ENCODE assay signal across 23 cellular contexts in genomic region chr3:107838196-107838595, GRCh38.
"Had no signal": no experiment of that assay in that cellular context is flagged by ENCODE, and none has a peak within 500 bp of the region (broad histone marks: within the 10 kb centered on the region; RNA-seq: fewer than 3 reads in every experiment).

No MANE protein-coding gene starts in this region.

- H3K4me3 Mint-ChIP-seq: activated B cell treated with CpG ODN at 0.5 μM for 24 hours; activated T-helper 17 cell treated with anti-CD3 and anti-CD28 coated beads, Interleukin-2, amount 50 U/mL, for 72 hours; central memory CD8-positive, alpha-beta T cell; dendritic cell treated with granulocyte-macrophage colony-stimulating factor and Interleukin-4, amounts not matched to agents 40 ng/mL and 50 ng/mL, for 4 days; natural killer cell; neural progenitor cell; T-helper 1 cell treated with Interleukin-12 subunit alpha and Interleukin-12 subunit beta and Interleukin-4 antibody, amounts not matched to agents 30 μg/mL and 1 μg/mL, for 36 hours had no signal

- H3K4me3 ChIP-seq: esophagus squamous epithelium, heart right ventricle, left lung, lung, neural progenitor cell, right atrium auricular region, smooth muscle cell, suprapubic skin, tibial artery had no signal

- H3K4me1 ChIP-seq: heart right ventricle, left lung, neural progenitor cell, right atrium auricular region, suprapubic skin had no signal

- DNase-seq: activated B cell treated with CpG ODN at 0.5 μM for 24 hours; activated CD4-positive, alpha-beta T cell treated with anti-CD3 and anti-CD28 coated beads, Interleukin-2, amount 50 U/mL, for 1 hour; activated gamma-delta T cell treated with Interleukin-2 at 50 U/mL for 16 hours; activated naive CD4-positive, alpha-beta T cell treated with anti-CD3 and anti-CD28 coated beads, Interleukin-2, amount 50 U/mL, for 16 hours; esophagus squamous epithelium; foreskin melanocyte; heart right ventricle; kidney glomerular epithelial cell; left lung; mesendoderm; natural killer cell; occipital lobe; T-helper 9 cell; tibial artery had no signal

- H3K27me3 ChIP-seq: esophagus squamous epithelium, heart right ventricle, left lung, neural progenitor cell, right atrium auricular region, suprapubic skin, tibial artery had no signal

- H3K36me3 ChIP-seq: esophagus squamous epithelium, heart right ventricle, left lung, neural progenitor cell, right atrium auricular region, suprapubic skin, tibial artery had no signal

- H3K4me1 Mint-ChIP-seq: activated B cell treated with CpG ODN at 0.5 μM for 24 hours; activated T-helper 17 cell treated with anti-CD3 and anti-CD28 coated beads, Interleukin-2, amount 50 U/mL, for 72 hours; central memory CD8-positive, alpha-beta T cell; natural killer cell had no signal

- H3K9me3 ChIP-seq: esophagus squamous epithelium, heart right ventricle, left lung, right atrium auricular region, suprapubic skin, tibial artery had no signal

- ATAC-seq: activated T-helper 17 cell treated with anti-CD3 and anti-CD28 coated beads, Interleukin-2, amount 50 U/mL, for 72 hours; heart right ventricle; left lung; natural killer cell had no signal

- H3K9me3 Mint-ChIP-seq: activated B cell treated with CpG ODN at 0.5 μM for 24 hours; activated T-helper 17 cell treated with anti-CD3 and anti-CD28 coated beads, Interleukin-2, amount 50 U/mL, for 72 hours; central memory CD8-positive, alpha-beta T cell; dendritic cell treated with granulocyte-macrophage colony-stimulating factor and Interleukin-4, amounts not matched to agents 40 ng/mL and 50 ng/mL, for 4 days; natural killer cell; neural progenitor cell; T-helper 1 cell treated with Interleukin-12 subunit alpha and Interleukin-12 subunit beta and Interleukin-4 antibody, amounts not matched to agents 30 μg/mL and 1 μg/mL, for 36 hours had no signal

- H3K27ac Mint-ChIP-seq: activated B cell treated with CpG ODN at 0.5 μM for 24 hours; activated T-helper 17 cell treated with anti-CD3 and anti-CD28 coated beads, Interleukin-2, amount 50 U/mL, for 72 hours; dendritic cell treated with granulocyte-macrophage colony-stimulating factor and Interleukin-4, amounts not matched to agents 40 ng/mL and 50 ng/mL, for 4 days; natural killer cell; neural progenitor cell; T-helper 1 cell treated with Interleukin-12 subunit alpha and Interleukin-12 subunit beta and Interleukin-4 antibody, amounts not matched to agents 30 μg/mL and 1 μg/mL, for 36 hours had no signal

- H3K27ac ChIP-seq: esophagus squamous epithelium, heart right ventricle, left lung, neural progenitor cell, right atrium auricular region, suprapubic skin, tibial artery had no signal

- H3K36me3 Mint-ChIP-seq: natural killer cell, neural progenitor cell had no signal

- H3K27me3 Mint-ChIP-seq: activated B cell treated with CpG ODN at 0.5 μM for 24 hours; activated T-helper 17 cell treated with anti-CD3 and anti-CD28 coated beads, Interleukin-2, amount 50 U/mL, for 72 hours; central memory CD8-positive, alpha-beta T cell; dendritic cell treated with granulocyte-macrophage colony-stimulating factor and Interleukin-4, amounts not matched to agents 40 ng/mL and 50 ng/mL, for 4 days had no signal
